ENCODE assay signal across 20 cellular contexts in genomic region chrX:14798805-14799397, GRCh38.
"Had no signal": no experiment of that assay in that cellular context is flagged by ENCODE, and none has a peak within 500 bp of the region (broad histone marks: within the 10 kb centered on the region; RNA-seq: fewer than 3 reads in every experiment).

No MANE protein-coding gene starts in this region.

- H3K9me3 Mint-ChIP-seq: effector memory CD8-positive, alpha-beta T cell; stimulated activated memory B cell treated with anti-CD40 and anti-IgM and Interleukin-4, amounts not matched to agents 10 μg/mL and 1 μg/mL and 100 μg/mL, for 72 hours had no signal

- H3K4me3 Mint-ChIP-seq: activated naive CD8-positive, alpha-beta T cell; effector memory CD8-positive, alpha-beta T cell; natural killer cell; neural progenitor cell; stimulated activated memory B cell treated with anti-CD40 and anti-IgM and Interleukin-4, amounts not matched to agents 10 μg/mL and 1 μg/mL and 100 μg/mL, for 72 hours; T-helper 17 cell had no signal

- H3K4me1 Mint-ChIP-seq: natural killer cell; neural progenitor cell; stimulated activated memory B cell treated with anti-CD40 and anti-IgM and Interleukin-4, amounts not matched to agents 10 μg/mL and 1 μg/mL and 100 μg/mL, for 72 hours; T-helper 17 cell had no signal

- DNase-seq: activated CD4-positive, alpha-beta T cell treated with anti-CD3 and anti-CD28 coated beads for 1 hour; activated CD8-positive, alpha-beta memory T cell treated with anti-CD3 and anti-CD28 coated beads for 24 hours; activated gamma-delta T cell; caudate nucleus; cortex of kidney; effector memory CD8-positive, alpha-beta T cell; erythroblast; gastrocnemius medialis; glutamatergic neuron; left ventricle myocardium inferior; mesendoderm; natural killer cell; SJCRH30; stimulated activated CD4-positive, alpha-beta T cell treated with anti-CD3 and anti-CD28 coated beads, Interleukin-4, amount 100 ng/mL, for 1 hour; T-helper 17 cell; T1000; WERI-Rb-1 had no signal

- H3K27ac Mint-ChIP-seq: activated naive CD8-positive, alpha-beta T cell; effector memory CD8-positive, alpha-beta T cell; natural killer cell; neural progenitor cell; stimulated activated memory B cell treated with anti-CD40 and anti-IgM and Interleukin-4, amounts not matched to agents 10 μg/mL and 1 μg/mL and 100 μg/mL, for 72 hours; T-helper 17 cell had no signal

- H3K27me3 Mint-ChIP-seq: activated naive CD8-positive, alpha-beta T cell; stimulated activated memory B cell treated with anti-CD40 and anti-IgM and Interleukin-4, amounts not matched to agents 10 μg/mL and 1 μg/mL and 100 μg/mL, for 72 hours; T-helper 17 cell had no signal

- H3K36me3 Mint-ChIP-seq: natural killer cell, neural progenitor cell had no signal
